ENCODE assay signal across 19 cellular contexts in the genomic region with DNA sequence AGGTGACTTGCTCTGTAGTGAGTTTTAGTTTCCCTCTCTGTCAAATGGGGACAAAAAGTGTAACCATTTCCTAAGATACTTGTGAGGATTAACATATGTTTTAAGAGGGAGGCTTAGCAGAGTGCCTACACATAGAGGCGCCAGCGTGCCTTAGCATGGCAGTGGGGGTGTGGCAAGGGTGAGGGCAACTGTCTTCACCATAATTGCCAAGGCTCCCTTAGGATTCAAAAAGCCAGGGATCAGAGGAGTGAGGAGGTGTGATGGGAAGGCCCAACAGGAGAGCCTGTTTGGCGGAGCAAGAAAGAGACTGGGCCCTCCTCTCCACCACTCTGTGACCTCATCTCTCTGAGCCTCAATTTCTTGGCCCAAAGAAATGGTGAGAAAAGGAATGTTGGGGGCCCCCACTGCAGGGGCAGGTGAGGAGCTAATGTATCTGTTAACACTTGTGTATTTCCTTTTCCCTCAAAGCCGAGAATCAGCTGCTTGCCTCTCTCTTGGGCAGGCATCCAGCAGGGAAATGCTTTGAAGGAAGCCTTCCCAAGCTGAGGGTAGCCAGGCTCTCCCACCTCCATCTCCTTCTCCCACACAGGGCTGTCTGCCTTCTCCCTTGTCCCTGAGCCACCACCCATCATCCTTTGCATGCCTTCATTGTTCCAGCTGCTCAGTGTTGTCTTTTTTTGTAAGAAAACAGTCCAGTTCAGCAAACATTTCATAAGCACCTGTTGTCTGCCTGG.
A peak's percentile ranks its signal among the peaks of the same experiment; 100 is the strongest.
DNase-seq lines count a peak whose midpoint lies in the region; ATAC-seq and TF ChIP-seq lines count a peak whose summit lies in the region.
"Had no signal": no experiment of that assay in that cellular context is flagged by ENCODE, and none has a peak within 500 bp of the region (broad histone marks: within the 10 kb centered on the region; RNA-seq: fewer than 3 reads in every experiment).

No MANE protein-coding gene starts in this region.

- no peaks in the 10 kb centered on the region for H3K36me3 ChIP-seq in GM23338 (ENCODE audit: insufficient read depth)
- no peaks in the 10 kb centered on the region for H3K36me3 ChIP-seq in mucosa of descending colon (ENCODE audit: low read depth)
- H3K36me3 ChIP-seq in gastrocnemius medialis, result no peaks in the 10 kb centered on the region
- no peaks in the 10 kb centered on the region for H3K36me3 ChIP-seq in neural progenitor cell

- H3K27me3 ChIP-seq in GM23338 (ENCODE audit: insufficient read depth) (no peaks in the 10 kb centered on the region), gastrocnemius medialis (no peaks in the 10 kb centered on the region), neural progenitor cell (no peaks in the 10 kb centered on the region)

- POLR2A ChIA-PET in WTC11 (lab: Charles Lee), result interaction anchor here (1.3 kb wide), 1 partner anchor 8 kb away, joined by 3 read pairs; no protein-coding TSS in a partner anchor

- H3K9me3 ChIP-seq in mucosa of descending colon (no peaks in the 10 kb centered on the region), gastrocnemius medialis (no peaks in the 10 kb centered on the region), neural progenitor cell (ENCODE audit: low read depth) (no peaks in the 10 kb centered on the region)

- H3K4me1 ChIP-seq in GM23338 (ENCODE audit: insufficient read depth) (peaks cover 7% of the 10 kb centered on the region; the same call in 1 of the 2 replicates), mucosa of descending colon (ENCODE audit: low read depth) (peaks cover 30% of the 10 kb centered on the region), gastrocnemius medialis (peaks cover 94% of the 10 kb centered on the region in 2 donors), neural progenitor cell (peaks cover 6% of the 10 kb centered on the region)

- H3K36me3 Mint-ChIP-seq in GM23338 (ENCODE audit: low read depth) (no peaks in the 10 kb centered on the region; the same call in 2 of the 3 replicates), WTC11 (no peaks in the 10 kb centered on the region), neural progenitor cell (peaks cover 6% of the 10 kb centered on the region)
- H3K36me3 Mint-ChIP-seq: CD8-positive, alpha-beta memory T cell had no signal

- no peak overlapping the region for H2AFZ ChIP-seq in GM23338
- no peak overlapping the region for H2AFZ ChIP-seq in neural progenitor cell (replicated peaks)

- no peak overlapping the region for H3K4me2 ChIP-seq in GM23338
- no peak overlapping the region for H3K4me2 ChIP-seq in neural progenitor cell

- no peak for TF ChIP-seq POLR2A in gastrocnemius medialis (IDR thresholded peaks at IDR 0.05)

- no peak overlapping the region for H3K9ac ChIP-seq in neural progenitor cell

- H3K27me3 Mint-ChIP-seq in GM23338 (ENCODE audit: insufficient read depth, low read depth, poor library complexity) (peaks cover 6% of the 10 kb centered on the region), WTC11 (ENCODE audit: low read depth) (no peaks in the 10 kb centered on the region), neural progenitor cell (ENCODE audit: insufficient read depth, low read depth) (peaks cover 14% of the 10 kb centered on the region)

- H3K79me2 ChIP-seq in GM23338 (replicated peaks; ENCODE audit: insufficient read depth), result peaks cover 74% of the 10 kb centered on the region
- peaks cover 97% of the 10 kb centered on the region for H3K79me2 ChIP-seq in neural progenitor cell (ENCODE audit: low read depth)

- TF ChIP-seq CTCF in GM23338 (conservative IDR thresholded peaks at IDR 0.05; ENCODE audit: low read depth in 2 of 2) (0 out of 4 replicates have a peak, but pooled peaks of 1 of the 2 experiments have one; percentile 3), WTC11 (IDR thresholded peaks at IDR 0.05) (no peak), mucosa of descending colon (IDR thresholded peaks at IDR 0.05) (no peak), gastrocnemius medialis (IDR thresholded peaks at IDR 0.05 in 4 of 5, conservative IDR thresholded peaks at IDR 0.05 in 1 of 5) (no peak), neural progenitor cell (IDR thresholded peaks at IDR 0.05) (no peak)

- no peaks in the 10 kb centered on the region for H3K9me2 ChIP-seq in GM23338 (ENCODE audit: insufficient read depth)

- peaks cover 29% of the 10 kb centered on the region for H4K20me1 ChIP-seq in GM23338 (replicated peaks; ENCODE audit: insufficient read depth)
- peaks cover 100% of the 10 kb centered on the region for H4K20me1 ChIP-seq in neural progenitor cell (ENCODE audit: low read depth)

- no peaks in the 10 kb centered on the region for H3K9me3 Mint-ChIP-seq in GM23338
- no peaks in the 10 kb centered on the region for H3K9me3 Mint-ChIP-seq in WTC11
- no peaks in the 10 kb centered on the region for H3K9me3 Mint-ChIP-seq in neural progenitor cell
- H3K9me3 Mint-ChIP-seq: activated CD4-positive, alpha-beta T cell treated with anti-CD3 and anti-CD28 coated beads, Interleukin-2, amount 10 ng/mL, durations not matched to agents 7 days and 5 days; CD8-positive, alpha-beta memory T cell had no signal

- H3K4me3 Mint-ChIP-seq in GM23338, result no peak overlapping the region
- no peak overlapping the region for H3K4me3 Mint-ChIP-seq in WTC11
- H3K4me3 Mint-ChIP-seq in neural progenitor cell, result no peak overlapping the region
- H3K4me3 Mint-ChIP-seq: activated CD4-positive, alpha-beta T cell treated with anti-CD3 and anti-CD28 coated beads, Interleukin-2, amount 10 ng/mL, durations not matched to agents 7 days and 5 days; CD8-positive, alpha-beta memory T cell had no signal

- in situ Hi-C loops in gastrocnemius medialis (cut with MboI; ENCODE audit: low sequenced_read_pairs in 4 of 4), result no loop called here

- H3K4me3 ChIP-seq in GM23338, result no peak overlapping the region
- no peak overlapping the region for H3K4me3 ChIP-seq in mucosa of descending colon
- H3K4me3 ChIP-seq in gastrocnemius medialis, result no peak overlapping the region
- no peak overlapping the region for H3K4me3 ChIP-seq in neural progenitor cell

- peak overlapping the region; percentile 75; the same call in 1 of the 2 replicates for H3K27ac Mint-ChIP-seq in GM23338
- H3K27ac Mint-ChIP-seq in WTC11, result no peak overlapping the region; the same call in 1 of the 2 replicates
- H3K27ac Mint-ChIP-seq in neural progenitor cell, result no peak overlapping the region
- H3K27ac Mint-ChIP-seq: activated CD4-positive, alpha-beta T cell treated with anti-CD3 and anti-CD28 coated beads, Interleukin-2, amount 10 ng/mL, durations not matched to agents 7 days and 5 days had no signal

- DNase-seq in GM23338 (ENCODE audit: low spot score) (no peak), WTC11 (ENCODE audit: low spot score) (no peak), mucosa of descending colon (peak in 2 of 3 donors; percentile 35 to 44), gastrocnemius medialis (no peak), neural progenitor cell (ENCODE audit: low spot score) (no peak), OCI-M1 (lab: John Stamatoyannopoulos, UW) (no peak), LoVo (ENCODE audit: low spot score) (no peak), HCEC 1CT (no peak)
- DNase-seq: activated CD4-positive, alpha-beta T cell treated with anti-CD3 and anti-CD28 coated beads, Interleukin-2, amount 10 ng/mL, durations not matched to agents 7 days and 5 days; activated CD8-positive, alpha-beta memory T cell treated with anti-CD3 and anti-CD28 coated beads, Interleukin-2, amount 50 U/mL, for 4 hours; CD8-positive, alpha-beta memory T cell; glutamatergic neuron; Karpas-422; NCI-H1105; NCI-H2081; NCI-H510A treated with DMSO at 0.1 percent for 48 hours; SHP77; stimulated activated CD8-positive, alpha-beta memory T cell treated with anti-CD3 and anti-CD28 coated beads, Interleukin-4, amount 100 ng/mL, for 48 hours had no signal

- intact Hi-C loops in mucosa of descending colon (cut with DNase I, micrococcal nuclease) (loop anchor here in 1 of 2 donors (10.0 kb wide), 1 partner anchor 1257 kb away; no protein-coding TSS in a partner anchor), gastrocnemius medialis (cut with DNase I; ENCODE audit: low total_unique reads) (no loop called here)

- CTCF ChIA-PET in WTC11 (lab: Charles Lee), result interaction anchor here (0.6 to 2.0 kb wide), 8 partner anchors 8 to 203 kb away, joined by 3 to 9 read pairs (median 3); no protein-coding TSS in a partner anchor

- H3K27ac ChIP-seq in GM23338 (ENCODE audit: low read depth) (no peak overlapping the region), gastrocnemius medialis (peak overlapping the region; percentile 88 to 93 (median 90)), neural progenitor cell (no peak overlapping the region)

- ATAC-seq in GM23338, result no peak; the same call in 2 of the 3 replicates
- ATAC-seq in WTC11, result peak; percentile 13; the same call in 1 of the 2 replicates
- no peak for ATAC-seq in mucosa of descending colon
- no peak for ATAC-seq in gastrocnemius medialis
- ATAC-seq: esophagus mucosa had no signal

- H3K4me1 Mint-ChIP-seq in GM23338 (peaks cover 31% of the 10 kb centered on the region), WTC11 (peaks cover 34% of the 10 kb centered on the region), neural progenitor cell (peaks cover 37% of the 10 kb centered on the region)
- H3K4me1 Mint-ChIP-seq: activated CD4-positive, alpha-beta T cell treated with anti-CD3 and anti-CD28 coated beads, Interleukin-2, amount 10 ng/mL, durations not matched to agents 7 days and 5 days had no signal

- H3F3A ChIP-seq in GM23338 (replicated peaks; ENCODE audit: low read depth) (no peaks in the 10 kb centered on the region), neural progenitor cell (ENCODE audit: low read depth) (no peaks in the 10 kb centered on the region)

TF ChIP-seq in GM23338, 12 proteins besides CTCF, POLR2A, EP300 and RAD21 (continues in another document):
- TF ChIP-seq EZH2 (IDR thresholded peaks at IDR 0.05; ENCODE audit: low read depth, unreplicated experiment), result no peak
- no peak for TF ChIP-seq JUNB (IDR thresholded peaks at IDR 0.05; ENCODE audit: unreplicated experiment)
- TF ChIP-seq EZH2phosphoT487 (IDR thresholded peaks at IDR 0.05; ENCODE audit: unreplicated experiment), result no peak
- no peak for TF ChIP-seq ZNF114 (CRISPR knock-in tag; IDR thresholded peaks at IDR 0.05)
- TF ChIP-seq STAT1 (IDR thresholded peaks at IDR 0.05; ENCODE audit: unreplicated experiment), result no peak

TF ChIP-seq in WTC11, 78 proteins besides CTCF, POLR2A, EP300 and RAD21 (continues in another document):
- TF ChIP-seq PRRX2 (CRISPR knock-in tag; IDR thresholded peaks at IDR 0.05), result no peak
- TF ChIP-seq ATF1 (CRISPR knock-in tag; IDR thresholded peaks at IDR 0.05), result no peak
- no peak for TF ChIP-seq GTF2I (CRISPR knock-in tag; conservative IDR thresholded peaks at IDR 0.05)
- TF ChIP-seq NFE2L1 (CRISPR knock-in tag; IDR thresholded peaks at IDR 0.05), result no peak
- no peak for TF ChIP-seq ZNF121 (CRISPR knock-in tag; IDR thresholded peaks at IDR 0.05)
- no peak for TF ChIP-seq ZNF416 (CRISPR knock-in tag; IDR thresholded peaks at IDR 0.05)

Comparison
In these comparisons a context has a peak if more than half of its experiments do, and no peak if none do; other contexts are left out.
1. DNase-seq: peak in mucosa of descending colon (2 of 3); none in GM23338 (single experiment), WTC11 (single experiment), gastrocnemius medialis (0 of 2), neural progenitor cell (single experiment), OCI-M1 (single experiment), LoVo (single experiment) and HCEC 1CT (single experiment).
2. H3K27ac ChIP-seq: peak in gastrocnemius medialis (4 of 4); none in GM23338 (single experiment) and neural progenitor cell (single experiment).